ENCODE assay signal across 34 cellular contexts in the genomic region with DNA sequence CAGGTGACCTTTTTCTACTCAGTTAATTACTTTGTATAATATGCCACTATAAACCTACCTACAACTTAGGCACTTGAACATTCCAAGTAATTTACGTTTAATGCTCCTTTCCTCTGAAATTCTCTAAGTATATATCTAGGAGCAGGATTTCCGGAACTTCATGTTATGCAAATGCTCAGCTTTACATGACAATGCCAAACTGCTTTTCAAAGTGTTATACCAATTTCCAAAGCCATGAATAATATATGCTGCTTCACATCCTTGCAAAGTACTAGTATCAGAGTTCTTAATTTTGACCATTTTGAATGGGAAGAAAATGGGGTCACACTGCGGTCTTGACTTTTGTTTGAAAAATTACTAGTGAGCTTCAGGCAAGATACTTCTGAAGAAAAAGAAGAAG. TPM values are rescaled to one million over a fixed set of nuclear protein-coding genes. Genes with fewer than 3 reads are reported as not detected.
"Had no signal": no experiment of that assay in that cellular context is flagged by ENCODE, and none has a peak within 500 bp of the region (broad histone marks: within the 10 kb centered on the region; RNA-seq: fewer than 3 reads in every experiment).

No MANE protein-coding gene starts in this region.

- H3K4me2 ChIP-seq: neural progenitor cell, smooth muscle cell had no signal

- H3K9me3 Mint-ChIP-seq: naive B cell; natural killer cell; nephron progenitor cell; neural progenitor cell; stimulated activated memory B cell treated with anti-CD40 and anti-IgM and Interleukin-4, amounts not matched to agents 10 μg/mL and 1 μg/mL and 100 μg/mL, for 72 hours; type B pancreatic cell had no signal

- H2AFZ ChIP-seq: neural progenitor cell had no signal

- H3K27me3 Mint-ChIP-seq: progenitor cell of endocrine pancreas; stimulated activated naive CD8-positive, alpha-beta T cell treated with anti-CD3 and anti-CD28 coated beads, Interleukin-15, amount 100 ng/mL, for 72 hours; type B pancreatic cell had no signal

- H3K9me3 ChIP-seq: left ventricle myocardium inferior, neutrophil, ovary, right atrium auricular region, right lobe of liver, tibial nerve, uterus had no signal

- H3K27ac Mint-ChIP-seq: mesothelial cell of epicardium; naive B cell; natural killer cell; nephron progenitor cell; neural progenitor cell; progenitor cell of endocrine pancreas; stimulated activated memory B cell treated with anti-CD40 and anti-IgM and Interleukin-4, amounts not matched to agents 10 μg/mL and 1 μg/mL and 100 μg/mL, for 72 hours; stimulated activated naive CD8-positive, alpha-beta T cell treated with anti-CD3 and anti-CD28 coated beads, Interleukin-15, amount 100 ng/mL, for 72 hours; type B pancreatic cell had no signal

- H3K27me3 ChIP-seq: neural progenitor cell, ovary, right atrium auricular region, right lobe of liver, tibial nerve, uterus had no signal

- H3K36me3 Mint-ChIP-seq: mesothelial cell of epicardium; naive B cell; natural killer cell; neural progenitor cell; stimulated activated memory B cell treated with anti-CD40 and anti-IgM and Interleukin-4, amounts not matched to agents 10 μg/mL and 1 μg/mL and 100 μg/mL, for 72 hours; type B pancreatic cell had no signal

- H3K9ac ChIP-seq: neural progenitor cell had no signal

- ATAC-seq: natural killer cell; right lobe of liver; stimulated activated memory B cell treated with anti-CD40 and anti-IgM and Interleukin-4, amounts not matched to agents 10 μg/mL and 1 μg/mL and 100 μg/mL, for 72 hours; stimulated activated naive CD8-positive, alpha-beta T cell treated with anti-CD3 and anti-CD28 coated beads, Interleukin-15, amount 100 ng/mL, for 72 hours had no signal

- H3K4me1 Mint-ChIP-seq: mesothelial cell of epicardium; naive B cell; nephron progenitor cell; neural progenitor cell; stimulated activated memory B cell treated with anti-CD40 and anti-IgM and Interleukin-4, amounts not matched to agents 10 μg/mL and 1 μg/mL and 100 μg/mL, for 72 hours had no signal

- H3K27ac ChIP-seq: left ventricle myocardium inferior, neural progenitor cell, neutrophil, ovary, right atrium auricular region, right lobe of liver, tibial nerve, uterus had no signal

- H3K4me3 Mint-ChIP-seq: mesothelial cell of epicardium; naive B cell; natural killer cell; nephron progenitor cell; neural progenitor cell; stimulated activated memory B cell treated with anti-CD40 and anti-IgM and Interleukin-4, amounts not matched to agents 10 μg/mL and 1 μg/mL and 100 μg/mL, for 72 hours; stimulated activated naive CD8-positive, alpha-beta T cell treated with anti-CD3 and anti-CD28 coated beads, Interleukin-15, amount 100 ng/mL, for 72 hours; type B pancreatic cell had no signal

- H3K4me3 ChIP-seq: left ventricle myocardium inferior, lung, neural progenitor cell, ovary, right atrium auricular region, right lobe of liver, smooth muscle cell, tibial nerve, uterus had no signal

- H3K36me3 ChIP-seq: left ventricle myocardium inferior, neural progenitor cell, neutrophil, ovary, right atrium auricular region, right lobe of liver, tibial nerve had no signal

- H3K4me1 ChIP-seq: left ventricle myocardium inferior, neural progenitor cell, right atrium auricular region, right lobe of liver, tibial nerve, uterus had no signal

- DNase-seq: hippocampal formation; islet precursor cell; left ventricle myocardium inferior; naive B cell; natural killer cell; nephron progenitor cell; occipital lobe; ovary; right lobe of liver; stimulated activated CD4-positive, alpha-beta T cell treated with anti-CD3 and anti-CD28 coated beads, Interleukin-1b, Interleukin-23, amount 100 ng/mL, for 48 hours; stimulated activated CD4-positive, alpha-beta T cell treated with anti-CD3 and anti-CD28 coated beads, Interleukin-2, amount 100 ng/mL, for 48 hours; stimulated activated CD4-positive, alpha-beta T cell treated with anti-CD3 and anti-CD28 coated beads, Interleukin-4, amount 100 ng/mL, for 4 hours; stimulated activated CD8-positive, alpha-beta memory T cell treated with anti-CD3 and anti-CD28 coated beads, Interleukin-4, amount 100 ng/mL, for 48 hours; stimulated activated naive CD4-positive, alpha-beta T cell treated with Interleukin-2 at 50 U/mL for 16 hours; stimulated activated naive CD8-positive, alpha-beta T cell treated with anti-CD3 and anti-CD28 coated beads, Interleukin-15, amount 100 ng/mL, for 72 hours; substantia nigra; uterus had no signal

RNA-seq across cellular contexts. Expression of a gene that starts 5.8 kb away (rescaled TPM):
- total RNA-seq: kidney epithelial cell, occipital lobe, pulmonary artery endothelial cell, renal cortical epithelial cell, skeletal muscle tissue, smooth muscle cell, temporal lobe, ureter had no signal

RNA-seq across cellular contexts. Expression of a gene that starts 26.9 kb away (rescaled TPM):
- total RNA-seq: kidney epithelial cell, lower leg skin, mesothelial cell of epicardium, occipital lobe, progenitor cell of endocrine pancreas, pulmonary artery endothelial cell, renal cortical epithelial cell, right atrium auricular region, skeletal muscle tissue, smooth muscle cell, temporal lobe, tibial nerve, ureter, uterus had no signal
